ENCODE assay signal across 1 cellular context in genomic region chr1:212558665-212559480, GRCh38.
TF ChIP-seq lines count a peak whose summit lies in the region.

No MANE protein-coding gene starts in this region.

TF ChIP-seq in K562, 482 proteins besides CTCF, POLR2A, EP300 and RAD21 (continued from another document and continues in another):
- TF ChIP-seq PATZ1 (CRISPR knock-in tag; IDR thresholded peaks at IDR 0.05; ENCODE audit: borderline replicate concordance) (no peak), RREB1 (CRISPR knock-in tag; IDR thresholded peaks at IDR 0.05) (peak; percentile 72; the same call in 1 of the 2 replicates), ZNF707 (CRISPR knock-in tag; conservative IDR thresholded peaks at IDR 0.05) (peak; percentile 39; the same call in 1 of the 2 replicates), TBP (optimal IDR thresholded peaks at IDR 0.05; ENCODE audit: low read depth, low read length) (peak; percentile 74), YBX1 (IDR thresholded peaks at IDR 0.05) (no peak), MNT (conservative IDR thresholded peaks at IDR 0.05) (peak; percentile 86 to 94), ARID4B (CRISPR knock-in tag; IDR thresholded peaks at IDR 0.05) (peak; percentile 62), ZBED1 (IDR thresholded peaks at IDR 0.05) (peak; percentile 17; the same call in 1 of the 2 replicates), ZNF24 (IDR thresholded peaks at IDR 0.05) (peak; percentile 62), ZBTB49 (CRISPR knock-in tag; IDR thresholded peaks at IDR 0.05; ENCODE audit: borderline replicate concordance) (no peak), TRIM28 (IDR thresholded peaks at IDR 0.05) (0 out of 2 replicates have a peak, but pooled peaks have one; percentile 10), ZNF146 (CRISPR knock-in tag; IDR thresholded peaks at IDR 0.05; ENCODE audit: unreplicated experiment) (no peak), PHTF2 (CRISPR knock-in tag; IDR thresholded peaks at IDR 0.05) (no peak), TARDBP (IDR thresholded peaks at IDR 0.05) (0 out of 2 replicates have a peak, but pooled peaks have one; percentile 59), GTF3C2 (IDR thresholded peaks at IDR 0.05; ENCODE audit: borderline replicate concordance, extremely low read depth, insufficient read length) (no peak), SNRNP70 (optimal IDR thresholded peaks at IDR 0.05; ENCODE audit: low read depth, low read length) (no peak), SAP30 (IDR thresholded peaks at IDR 0.05; ENCODE audit: borderline replicate concordance, insufficient read depth, low read depth, low read length, poor library complexity, severe bottlenecking) (peak; percentile 46), POLR3A (IDR thresholded peaks at IDR 0.05; ENCODE audit: borderline replicate concordance, extremely low read depth, insufficient read depth, insufficient read length) (no peak), HNRNPL (IDR thresholded peaks at IDR 0.05; ENCODE audit: low read depth, low read length) (peak; percentile 12; the same call in 1 of the 2 replicates), ZFP36 (IDR thresholded peaks at IDR 0.05; ENCODE audit: low read depth, low read length, partially characterized antibody) (peak; percentile 100), SOX6 (IDR thresholded peaks at IDR 0.05) (peak; percentile 77), ZNF133 (CRISPR knock-in tag; IDR thresholded peaks at IDR 0.05) (no peak; the same call in 1 of the 2 replicates), ZNF311 (CRISPR knock-in tag; IDR thresholded peaks at IDR 0.05) (no peak), IRF1 (CRISPR knock-in tag; IDR thresholded peaks at IDR 0.05; ENCODE audit: borderline replicate concordance) (no peak), KLF6 (CRISPR knock-in tag; IDR thresholded peaks at IDR 0.05; ENCODE audit: borderline replicate concordance) (no peak), HOXB6 (CRISPR knock-in tag; IDR thresholded peaks at IDR 0.05; ENCODE audit: borderline replicate concordance) (no peak), ZNF354B (CRISPR knock-in tag; IDR thresholded peaks at IDR 0.05) (peak; percentile 40; the same call in 1 of the 2 replicates), PHF21A (IDR thresholded peaks at IDR 0.05; ENCODE audit: borderline replicate concordance, low read depth) (no peak; the same call in 1 of the 2 replicates), RBM22 (IDR thresholded peaks at IDR 0.05; ENCODE audit: low read depth, low read length, poor library complexity, severe bottlenecking) (peak; percentile 78), MEIS2 (IDR thresholded peaks at IDR 0.05; ENCODE audit: partially characterized antibody) (peak; percentile 37), ZNF644 (tag; IDR thresholded peaks at IDR 0.05; ENCODE audit: low read depth) (peak; percentile 75; the same call in 1 of the 2 replicates), HEY1 (CRISPR knock-in tag; IDR thresholded peaks at IDR 0.05; ENCODE audit: borderline replicate concordance) (0 out of 2 replicates have a peak, but pooled peaks have one; percentile 49), MED1 (CRISPR knock-in tag; IDR thresholded peaks at IDR 0.05; ENCODE audit: borderline replicate concordance) (no peak), GMEB1 (CRISPR knock-in tag; IDR thresholded peaks at IDR 0.05) (peak; percentile 98)
